Comparison of ENCODE assay signal across 9 cellular contexts in the genomic region with DNA sequence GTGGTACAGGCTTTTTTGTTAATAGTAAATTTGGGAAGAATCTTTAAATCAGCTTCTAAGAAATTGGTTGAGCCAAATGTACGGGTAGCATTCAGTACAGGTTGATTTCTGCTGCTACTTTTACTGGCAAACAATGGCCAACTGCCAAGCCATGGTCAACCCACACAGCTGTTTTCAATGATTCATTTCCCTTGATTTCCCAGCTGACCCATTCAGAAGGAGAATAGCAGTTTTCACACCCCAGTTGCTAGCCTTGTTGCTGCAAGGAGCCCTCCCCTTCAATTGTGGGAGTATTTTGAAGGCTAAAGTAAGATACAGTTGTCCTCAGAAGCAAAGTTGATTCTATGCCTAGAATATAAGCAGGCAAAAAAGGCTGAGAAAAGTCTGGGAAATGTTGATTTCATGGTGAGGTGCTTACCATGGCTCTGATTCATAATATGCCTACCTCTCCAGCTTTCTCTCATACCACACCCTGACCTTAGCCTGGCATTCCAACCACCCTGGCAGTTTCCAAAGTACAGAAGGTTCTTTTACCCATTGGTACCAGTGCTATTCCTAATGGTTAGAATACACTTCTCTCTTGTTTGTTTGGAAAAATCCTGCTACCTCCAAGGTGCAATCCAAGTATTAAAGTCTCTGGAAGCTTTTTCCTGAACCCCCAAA.
DNase-seq lines count a peak whose midpoint lies in the region; ATAC-seq, FAIRE-seq and TF ChIP-seq lines count a peak whose summit lies in the region.
"Had no signal": no experiment of that assay in that cellular context is flagged by ENCODE, and none has a peak within 500 bp of the region (broad histone marks: within the 10 kb centered on the region; RNA-seq: fewer than 3 reads in every experiment).

No MANE protein-coding gene starts in this region.

- CTCF ChIA-PET in PC-9 (lab: Charles Lee) = no interaction called here

- intact Hi-C loops in PC-9 (cut with micrococcal nuclease; ENCODE audit: unreplicated experiment) (no loop called here), pancreas (cut with DNase I) (no loop called here)

- H3K79me2 ChIP-seq in PC-9 (ENCODE audit: low read depth) (no peaks in the 10 kb centered on the region), fibroblast of lung (ENCODE audit: control insufficient read depth, insufficient read depth, low read length) (no peaks in the 10 kb centered on the region)

- POLR2A ChIA-PET in PC-9 (lab: Charles Lee; ENCODE audit: unreplicated experiment) = no interaction called here

- H3F3A ChIP-seq in PC-9 (ENCODE audit: insufficient read depth, low read depth) = no peaks in the 10 kb centered on the region

- no peak for FAIRE-seq in pancreas (lab: Jason Lieb, UNC)
- FAIRE-seq: A204.1 had no signal

- H4K20me1 ChIP-seq in PC-9 (ENCODE audit: insufficient read depth) (no peaks in the 10 kb centered on the region), fibroblast of lung (ENCODE audit: control insufficient read depth, extremely low read depth, insufficient read depth, low read length) (no peaks in the 10 kb centered on the region)

- H3K27me3 ChIP-seq in PC-9 (ENCODE audit: insufficient read depth, low read depth) = no peaks in the 10 kb centered on the region
- no peaks in the 10 kb centered on the region for H3K27me3 ChIP-seq in fibroblast of lung (ENCODE audit: control insufficient read depth, insufficient read depth, low read length)
- no peaks in the 10 kb centered on the region for H3K27me3 ChIP-seq in pancreas

- DNase-seq in NCI-H146 (lab: John Stamatoyannopoulos, UW) (peak; percentile 19), NCI-H146 treated with DMSO at 0.1 percent for 48 hours (lab: John Stamatoyannopoulos, UW; ENCODE audit: unreplicated experiment) (no peak), PC-9 (peak; percentile 37 to 57), fibroblast of lung (ENCODE audit: low read depth in 2 of 2) (peak; percentile 90 to 98), pancreas (peak; percentile 55 to 87 (median 76))
- DNase-seq in activated CD4-positive, CD25-positive, alpha-beta regulatory T cell treated with anti-CD3 and anti-CD28 coated beads, Interleukin-2, amount 50 U/mL, for 72 hours = no peak
- DNase-seq in stimulated activated naive CD4-positive, alpha-beta T cell (lab: John Stamatoyannopoulos, UW) = no peak

- H2AFZ ChIP-seq in PC-9 (no peak overlapping the region), fibroblast of lung (ENCODE audit: low read length) (no peak overlapping the region)

- H3K4me3 ChIP-seq in PC-9 = no peak overlapping the region
- H3K4me3 ChIP-seq in fibroblast of lung (replicated peaks in 1 of 4; ENCODE audit: control extremely low read depth in 1 of 4, insufficient read depth in 1 of 4, low read depth in 3 of 4, low read length in 4 of 4) = no peak overlapping the region
- no peak overlapping the region for H3K4me3 ChIP-seq in pancreas

- TF ChIP-seq CTCF in PC-9 (conservative IDR thresholded peaks at IDR 0.05) (no peak), fibroblast of lung (conservative IDR thresholded peaks at IDR 0.05 in 1 of 2, IDR thresholded peaks at IDR 0.05 in 1 of 2; ENCODE audit: low read depth in 1 of 2, low read length in 2 of 2) (no peak), pancreas (IDR thresholded peaks at IDR 0.05) (no peak)

- ATAC-seq in pancreas = peak; percentile 90 to 93 (median 92)
- ATAC-seq in HG02642 (IDR thresholded peaks at IDR 0.05; ENCODE audit: poor library complexity, unreplicated experiment) = no peak

- H3K9me2 ChIP-seq in PC-9 (ENCODE audit: insufficient read depth) = no peaks in the 10 kb centered on the region

- 0 to 3% methylated on average over 1 of the region's 1 CpG for WGBS in pancreas, 2 donors

- no TSS peak for BruUV-seq in PC-9 (replicated peaks; lab: Mats Ljungman, UMichigan)

- H3K9me3 ChIP-seq in PC-9 (ENCODE audit: insufficient read depth, low read depth) (no peaks in the 10 kb centered on the region), fibroblast of lung (ENCODE audit: control insufficient read depth, insufficient read depth, low read depth, low read length) (no peaks in the 10 kb centered on the region), pancreas (no peaks in the 10 kb centered on the region)

- H3K4me2 ChIP-seq in PC-9 = no peak overlapping the region
- peak overlapping the region; percentile 33 for H3K4me2 ChIP-seq in fibroblast of lung (ENCODE audit: extremely low read depth, insufficient read depth, low read length)

- no peak overlapping the region for H3K9ac ChIP-seq in fibroblast of lung (ENCODE audit: insufficient read depth, low read length)

- H3K36me3 ChIP-seq in PC-9 (ENCODE audit: low read depth) (no peaks in the 10 kb centered on the region), fibroblast of lung (ENCODE audit: control insufficient read depth, insufficient read depth, low read length) (no peaks in the 10 kb centered on the region), pancreas (no peaks in the 10 kb centered on the region)

- H3K4me1 ChIP-seq in PC-9 (replicated peaks; ENCODE audit: insufficient read depth) (0 out of 2 replicates have a peak, but pooled peaks cover 6% of the 10 kb centered on the region), fibroblast of lung (ENCODE audit: control insufficient read depth, extremely low read depth, insufficient read depth, low read length) (peaks cover 8% of the 10 kb centered on the region), pancreas (peaks cover 0 to 27% (median 27%) of the 10 kb centered on the region in 3 donors)

- H3K27ac ChIP-seq in PC-9 (no peak overlapping the region), fibroblast of lung (ENCODE audit: insufficient read depth, low read length) (peak overlapping the region; percentile 0), pancreas (peak overlapping the region in 3 of 4 donors; percentile 12 to 64 (median 59))

Comparison
In these comparisons a context has a peak if more than half of its experiments do, and no peak if none do; other contexts are left out.
1. DNase-seq: peak in NCI-H146 (single experiment), PC-9 (2 of 2), fibroblast of lung (2 of 2) and pancreas (6 of 6); none in NCI-H146 treated with DMSO at 0.1 percent for 48 hours (single experiment), activated CD4-positive, CD25-positive, alpha-beta regulatory T cell treated with anti-CD3 and anti-CD28 coated beads, Interleukin-2, amount 50 U/mL, for 72 hours (single experiment) and stimulated activated naive CD4-positive, alpha-beta T cell (0 of 6).